Comparison of ENCODE assay signal across 8 cellular contexts in the genomic region with DNA sequence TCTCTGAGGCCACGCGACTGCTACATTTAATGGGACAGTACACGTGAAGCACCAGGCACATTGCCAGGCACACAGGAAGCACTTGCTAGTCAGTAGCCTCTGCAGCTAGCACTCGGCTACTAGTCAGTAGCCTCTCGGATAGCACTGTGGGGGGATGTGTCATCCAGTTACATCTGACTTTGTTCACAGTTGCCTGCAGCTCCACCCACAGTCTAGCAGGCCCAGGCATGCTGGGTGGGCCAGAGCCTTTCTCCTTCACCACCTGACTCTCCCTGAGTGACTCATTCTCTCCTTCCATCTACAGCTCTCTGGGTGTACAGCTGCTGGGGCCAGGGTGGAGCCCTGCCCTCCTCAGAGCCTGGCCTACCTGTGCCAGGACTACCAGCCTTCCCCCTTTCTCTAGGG. TPM values are rescaled to one million over a fixed set of nuclear protein-coding genes. Genes with fewer than 3 reads are reported as not detected.
DNase-seq lines count a peak whose midpoint lies in the region; FAIRE-seq and TF ChIP-seq lines count a peak whose summit lies in the region.

No MANE protein-coding gene starts in this region.

- H3K27ac ChIP-seq in colonic mucosa (peak overlapping the region; percentile 55), spleen (no peak overlapping the region)

- intact Hi-C loops in colonic mucosa (cut with DNase I) (no loop called here), spleen (cut with DNase I; ENCODE audit: low total_unique reads) (no loop called here)

- H3K4me3 Mint-ChIP-seq in osteocyte (ENCODE audit: unreplicated experiment), result no peak overlapping the region

- H3K36me3 ChIP-seq in colonic mucosa (no peaks in the 10 kb centered on the region), spleen (peaks cover 0 to 11% (median 0%) of the 10 kb centered on the region in 6 donors)

- TF ChIP-seq POLR2A in spleen (IDR thresholded peaks at IDR 0.05), result no peak

- H3K4me1 Mint-ChIP-seq in osteocyte (ENCODE audit: unreplicated experiment), result peaks cover 21% of the 10 kb centered on the region

- H3K27me3 Mint-ChIP-seq in osteocyte (ENCODE audit: unreplicated experiment), result no peaks in the 10 kb centered on the region

- DNase-seq in activated naive CD4-positive, alpha-beta T cell treated with Interleukin-2 at 50 U/mL for 16 hours, result peak; percentile 9
- no peak for DNase-seq in activated naive CD4-positive, alpha-beta T cell treated with anti-CD3 and anti-CD28 coated beads, Interleukin-2, amount 50 U/mL, for 16 hours
- DNase-seq in HTR-8/SVneo (ENCODE audit: insufficient read length, low spot score), result peak; percentile 97
- peak; percentile 68 for DNase-seq in SHP77 treated with DMSO at 0.1 percent for 48 hours (lab: John Stamatoyannopoulos, UW)
- DNase-seq in colonic mucosa, result peak; percentile 80
- no peak for DNase-seq in osteocyte (ENCODE audit: extremely low spot score, unreplicated experiment)
- no peak for DNase-seq in retina
- DNase-seq in spleen, result no peak

- no peaks in the 10 kb centered on the region for H3K27me3 ChIP-seq in colonic mucosa
- H3K27me3 ChIP-seq in spleen (replicated peaks in 1 of 7), result no peaks in the 10 kb centered on the region

- peaks cover 6% of the 10 kb centered on the region for H3K36me3 Mint-ChIP-seq in osteocyte (ENCODE audit: unreplicated experiment)

- H3K4me3 ChIP-seq in colonic mucosa (no peak overlapping the region), spleen (no peak overlapping the region)

- peak; percentile 93 for FAIRE-seq in HTR-8/SVneo (lab: Jason Lieb, UNC)

- TF ChIP-seq CTCF in colonic mucosa (IDR thresholded peaks at IDR 0.05) (no peak), osteocyte (IDR thresholded peaks at IDR 0.05) (no peak), spleen (IDR thresholded peaks at IDR 0.05 in 8 of 11, conservative IDR thresholded peaks at IDR 0.05 in 3 of 11) (no peak)

- H3K9me3 Mint-ChIP-seq in osteocyte (ENCODE audit: unreplicated experiment), result no peaks in the 10 kb centered on the region

- H3K4me1 ChIP-seq in colonic mucosa, result no peaks in the 10 kb centered on the region
- H3K4me1 ChIP-seq in spleen, result no peaks in the 10 kb centered on the region

- H3K27ac Mint-ChIP-seq in osteocyte (ENCODE audit: unreplicated experiment), result peak overlapping the region; percentile 72

- H3K9ac ChIP-seq in colonic mucosa (ENCODE audit: low read depth in 2 of 2, low read length in 2 of 2), result peak overlapping the region in 1 of 2 donors; percentile 48

- H3K9me3 ChIP-seq in colonic mucosa (no peaks in the 10 kb centered on the region), spleen (no peaks in the 10 kb centered on the region)

- WGBS in spleen, 5 donors, result 79 to 97% (median 87%) methylated on average over 5 of the region's 5 CpGs

RNA-seq across cellular contexts. Expression of gene PTPRF, which starts 51.5 kb away (rescaled TPM):
- total RNA-seq in colonic mucosa (100 to 1,000 TPM; 351 to 449 TPM), osteocyte (37.3 and 45.1 TPM in 2 replicates), spleen (10 to 100 TPM in 6 of 7 donors, 1 to 10 TPM in 1; 8.3 to 25.0 (median 14.8) TPM)
- polyA plus RNA-seq in spleen, result 1 to 10 TPM; 2.7 to 3.9 (median 3.5) TPM

Comparison
In these comparisons a context has a peak if more than half of its experiments do, and no peak if none do; other contexts are left out.
1. DNase-seq: peak in activated naive CD4-positive, alpha-beta T cell treated with Interleukin-2 at 50 U/mL for 16 hours (single experiment), HTR-8/SVneo (single experiment), SHP77 treated with DMSO at 0.1 percent for 48 hours (single experiment) and colonic mucosa (single experiment); none in activated naive CD4-positive, alpha-beta T cell treated with anti-CD3 and anti-CD28 coated beads, Interleukin-2, amount 50 U/mL, for 16 hours (single experiment), osteocyte (single experiment), retina (single experiment) and spleen (single experiment).